ENCODE assay signal across 1 cellular context in genomic region chr7:100570954-100571828, GRCh38.
TF ChIP-seq lines count a peak whose summit lies in the region.

No MANE protein-coding gene starts in this region.

TF ChIP-seq in HepG2, 621 proteins besides CTCF, POLR2A, EP300 and RAD21 (continued from another document and continues in another):
- TF ChIP-seq NPAS2 (CRISPR knock-in tag; IDR thresholded peaks at IDR 0.05; ENCODE audit: borderline replicate concordance) (no peak), HOXA5 (CRISPR knock-in tag; IDR thresholded peaks at IDR 0.05) (0 out of 2 replicates have a peak, but pooled peaks have one; percentile 44), ZNF850 (CRISPR knock-in tag; conservative IDR thresholded peaks at IDR 0.05) (no peak), ZBTB40 (IDR thresholded peaks at IDR 0.05) (no peak), ZBTB40 (CRISPR knock-in tag; IDR thresholded peaks at IDR 0.05) (no peak), NFYB (CRISPR knock-in tag; IDR thresholded peaks at IDR 0.05) (no peak), ARNTL (CRISPR knock-in tag; IDR thresholded peaks at IDR 0.05) (no peak), SNAI1 (CRISPR knock-in tag; IDR thresholded peaks at IDR 0.05; ENCODE audit: borderline replicate concordance) (no peak), ZBTB1 (CRISPR knock-in tag; IDR thresholded peaks at IDR 0.05; ENCODE audit: borderline replicate concordance) (no peak), YY1 (IDR thresholded peaks at IDR 0.05; ENCODE audit: insufficient read depth, insufficient replicate concordance, low read depth, low read length) (no peak), ZNF17 (CRISPR knock-in tag; IDR thresholded peaks at IDR 0.05) (no peak), ZFX (CRISPR knock-in tag; IDR thresholded peaks at IDR 0.05; ENCODE audit: low read depth) (peak; percentile 59), TFE3 (CRISPR knock-in tag; IDR thresholded peaks at IDR 0.05) (no peak), SP1 (IDR thresholded peaks at IDR 0.05) (no peak), SP1 (CRISPR knock-in tag; IDR thresholded peaks at IDR 0.05) (peak; percentile 67; the same call in 1 of the 2 replicates), HNF4G (IDR thresholded peaks at IDR 0.05; ENCODE audit: borderline replicate concordance, low read depth, low read length) (no peak), HNF4G (CRISPR knock-in tag; IDR thresholded peaks at IDR 0.05; ENCODE audit: borderline replicate concordance, low read depth) (no peak), ZKSCAN1 (IDR thresholded peaks at IDR 0.05; ENCODE audit: low read length) (no peak), ATF3 (CRISPR knock-in tag; IDR thresholded peaks at IDR 0.05) (no peak), ZFYVE20 (CRISPR knock-in tag; IDR thresholded peaks at IDR 0.05; ENCODE audit: borderline replicate concordance, low read depth) (no peak), TERF1 (CRISPR knock-in tag; IDR thresholded peaks at IDR 0.05) (no peak), ELF1 (CRISPR knock-in tag; IDR thresholded peaks at IDR 0.05) (no peak), ZNF549 (CRISPR knock-in tag; IDR thresholded peaks at IDR 0.05) (no peak), ISL2 (CRISPR knock-in tag; IDR thresholded peaks at IDR 0.05) (no peak), ZFP36L1 (CRISPR knock-in tag; IDR thresholded peaks at IDR 0.05) (no peak), ZNF276 (CRISPR knock-in tag; IDR thresholded peaks at IDR 0.05; ENCODE audit: low read depth) (no peak), ZNF431 (CRISPR knock-in tag; IDR thresholded peaks at IDR 0.05; ENCODE audit: borderline replicate concordance, low read depth) (no peak), MXI1 (IDR thresholded peaks at IDR 0.05; ENCODE audit: borderline replicate concordance, low read depth, low read length) (0 out of 3 replicates have a peak, but pooled peaks have one; percentile 16), CAMTA2 (CRISPR knock-in tag; IDR thresholded peaks at IDR 0.05; ENCODE audit: borderline replicate concordance) (peak; percentile 75), TBX2 (CRISPR knock-in tag; IDR thresholded peaks at IDR 0.05; ENCODE audit: borderline replicate concordance) (no peak), ZNF512 (CRISPR knock-in tag; IDR thresholded peaks at IDR 0.05) (no peak), ZNF883 (CRISPR knock-in tag; IDR thresholded peaks at IDR 0.05; ENCODE audit: not compliant biosample characterization) (no peak), ELF3 (CRISPR knock-in tag; IDR thresholded peaks at IDR 0.05) (no peak), SOX6 (IDR thresholded peaks at IDR 0.05) (no peak), SOX6 (CRISPR knock-in tag; IDR thresholded peaks at IDR 0.05) (peak; percentile 48), SMAD9 (CRISPR knock-in tag; IDR thresholded peaks at IDR 0.05) (no peak), GTF3A (CRISPR knock-in tag; conservative IDR thresholded peaks at IDR 0.05) (no peak), TRAFD1 (CRISPR knock-in tag; IDR thresholded peaks at IDR 0.05; ENCODE audit: borderline replicate concordance) (no peak), EHMT2 (IDR thresholded peaks at IDR 0.05; ENCODE audit: borderline replicate concordance, low read depth, low read length) (no peak), CERS6 (CRISPR knock-in tag; IDR thresholded peaks at IDR 0.05) (no peak), KAT7 (CRISPR knock-in tag; IDR thresholded peaks at IDR 0.05; ENCODE audit: borderline replicate concordance) (no peak), ZNF230 (CRISPR knock-in tag; IDR thresholded peaks at IDR 0.05) (no peak), FLYWCH1 (CRISPR knock-in tag; IDR thresholded peaks at IDR 0.05) (no peak), SOX5 (CRISPR knock-in tag; IDR thresholded peaks at IDR 0.05; ENCODE audit: borderline replicate concordance) (no peak), TEAD3 (CRISPR knock-in tag; optimal IDR thresholded peaks at IDR 0.05; ENCODE audit: borderline replicate concordance) (peak; percentile 74), ZEB1 (IDR thresholded peaks at IDR 0.05; ENCODE audit: insufficient replicate concordance, low read depth) (no peak), ZZZ3 (CRISPR knock-in tag; IDR thresholded peaks at IDR 0.05; ENCODE audit: borderline replicate concordance) (no peak), ZNF292 (CRISPR knock-in tag; IDR thresholded peaks at IDR 0.05; ENCODE audit: borderline replicate concordance, low read depth) (0 out of 2 replicates have a peak, but pooled peaks have one; percentile 12), ZNF260 (CRISPR knock-in tag; IDR thresholded peaks at IDR 0.05; ENCODE audit: borderline replicate concordance, low read depth) (no peak), ZNF879 (CRISPR knock-in tag; IDR thresholded peaks at IDR 0.05) (no peak)
